9 cellular contexts compared by ENCODE assay signal in genomic region chr3:190696777-190697501, GRCh38.
DNase-seq lines count a peak whose midpoint lies in the region; ATAC-seq, FAIRE-seq and TF ChIP-seq lines count a peak whose summit lies in the region.
"Had no signal": no experiment of that assay in that cellular context is flagged by ENCODE, and none has a peak within 500 bp of the region (broad histone marks: within the 10 kb centered on the region; RNA-seq: fewer than 3 reads in every experiment).

No MANE protein-coding gene starts in this region.

- no peaks in the 10 kb centered on the region for H3K36me3 Mint-ChIP-seq in activated T-cell treated with anti-CD3 and anti-CD28 coated beads, Interleukin-2, amount 50 U/mL, for 4 hours (ENCODE audit: insufficient read depth)

- intact Hi-C loops in kidney (cut with DNase I), result no loop called here

- H3K27ac ChIP-seq in kidney (ENCODE audit: low read depth in 2 of 2, low read length in 2 of 2), result no peak overlapping the region

- DNase-seq in BJ (ENCODE audit: low read depth) (no peak), HFF-Myc (ENCODE audit: extremely low read depth, low read depth) (peak; percentile 7), kidney (no peak)
- no peak for DNase-seq in activated T-cell treated with anti-CD3 and anti-CD28 coated beads, Interleukin-2, amount 50 U/mL, for 4 hours

- no peak overlapping the region for H3K9ac ChIP-seq in kidney (ENCODE audit: low read length in 2 of 2)

- H3K4me3 ChIP-seq in BJ (ENCODE audit: low read depth, low read length), result no peak overlapping the region
- H3K4me3 ChIP-seq in HFF-Myc (replicated peaks; ENCODE audit: low read depth, low read length), result no peak overlapping the region
- no peak overlapping the region for H3K4me3 ChIP-seq in WI38 (ENCODE audit: low read depth, low read length)
- no peak overlapping the region for H3K4me3 ChIP-seq in kidney (ENCODE audit: low read length in 2 of 2)
- H3K4me3 ChIP-seq: K562 had no signal

- CTCF ChIA-PET in BJ (lab: Yijun Ruan, JAX), result interaction anchor here (0.6 to 4.4 kb wide), 22 partner anchors 8 to 1751 kb away, joined by 3 to 25 read pairs (median 4); partner anchors contain the start of gene IL1RAP

- peak; percentile 78 for FAIRE-seq in kidney (lab: Jason Lieb, UNC)
- FAIRE-seq: K562 had no signal

- peaks cover 18% of the 10 kb centered on the region for H3K27me3 Mint-ChIP-seq in activated T-cell treated with anti-CD3 and anti-CD28 coated beads, Interleukin-2, amount 50 U/mL, for 4 hours (ENCODE audit: low read depth)

- H3K4me1 ChIP-seq in kidney (ENCODE audit: control insufficient read depth in 1 of 2, insufficient read depth in 1 of 2, low read depth in 1 of 2, low read length in 2 of 2), result no peaks in the 10 kb centered on the region

- ATAC-seq in GM21723 (IDR thresholded peaks at IDR 0.05; ENCODE audit: unreplicated experiment), result no peak
- ATAC-seq in HG03457 (IDR thresholded peaks at IDR 0.05; ENCODE audit: unreplicated experiment), result no peak
- ATAC-seq in GM21717 (IDR thresholded peaks at IDR 0.05; ENCODE audit: unreplicated experiment), result no peak
- no peak for ATAC-seq in activated T-cell treated with anti-CD3 and anti-CD28 coated beads, Interleukin-2, amount 50 U/mL, for 4 hours
- ATAC-seq: K562 had no signal

- POLR2A ChIA-PET in BJ (lab: Charles Lee), result interaction anchor here (0.6 kb wide), 1 partner anchor 468 kb away, joined by 3 read pairs; no protein-coding TSS in a partner anchor

- H3K36me3 ChIP-seq in BJ (ENCODE audit: control insufficient read depth, insufficient read depth, low read length) (no peaks in the 10 kb centered on the region), kidney (ENCODE audit: control insufficient read depth in 1 of 2, insufficient read depth in 2 of 2, low read length in 2 of 2) (no peaks in the 10 kb centered on the region)

- H3K4me1 Mint-ChIP-seq in activated T-cell treated with anti-CD3 and anti-CD28 coated beads, Interleukin-2, amount 50 U/mL, for 4 hours (ENCODE audit: low read depth), result no peaks in the 10 kb centered on the region

- no peaks in the 10 kb centered on the region for H3K9me3 Mint-ChIP-seq in activated T-cell treated with anti-CD3 and anti-CD28 coated beads, Interleukin-2, amount 50 U/mL, for 4 hours

- no peaks in the 10 kb centered on the region; the same call in 1 of the 2 replicates for H3K27me3 ChIP-seq in BJ (ENCODE audit: control insufficient read depth, insufficient read depth, low read length)

- H3K4me3 Mint-ChIP-seq in activated T-cell treated with anti-CD3 and anti-CD28 coated beads, Interleukin-2, amount 50 U/mL, for 4 hours, result no peak overlapping the region

- peak; percentile 57 for TF ChIP-seq CTCF in BJ (IDR thresholded peaks at IDR 0.05; ENCODE audit: insufficient read depth, low read depth, low read length)
- peak; percentile 27 for TF ChIP-seq CTCF in HFF-Myc (IDR thresholded peaks at IDR 0.05; ENCODE audit: low read depth, low read length, missing control alignments)
- TF ChIP-seq CTCF in WI38 (IDR thresholded peaks at IDR 0.05; ENCODE audit: low read depth, low read length), result peak; percentile 36
- TF ChIP-seq CTCF in kidney (IDR thresholded peaks at IDR 0.05; ENCODE audit: borderline replicate concordance, extremely low read depth, insufficient read depth), result no peak

- no peaks in the 10 kb centered on the region for H3K9me3 ChIP-seq in kidney (ENCODE audit: control insufficient read depth in 1 of 2, low read length in 2 of 2)
